In the genomic region with DNA sequence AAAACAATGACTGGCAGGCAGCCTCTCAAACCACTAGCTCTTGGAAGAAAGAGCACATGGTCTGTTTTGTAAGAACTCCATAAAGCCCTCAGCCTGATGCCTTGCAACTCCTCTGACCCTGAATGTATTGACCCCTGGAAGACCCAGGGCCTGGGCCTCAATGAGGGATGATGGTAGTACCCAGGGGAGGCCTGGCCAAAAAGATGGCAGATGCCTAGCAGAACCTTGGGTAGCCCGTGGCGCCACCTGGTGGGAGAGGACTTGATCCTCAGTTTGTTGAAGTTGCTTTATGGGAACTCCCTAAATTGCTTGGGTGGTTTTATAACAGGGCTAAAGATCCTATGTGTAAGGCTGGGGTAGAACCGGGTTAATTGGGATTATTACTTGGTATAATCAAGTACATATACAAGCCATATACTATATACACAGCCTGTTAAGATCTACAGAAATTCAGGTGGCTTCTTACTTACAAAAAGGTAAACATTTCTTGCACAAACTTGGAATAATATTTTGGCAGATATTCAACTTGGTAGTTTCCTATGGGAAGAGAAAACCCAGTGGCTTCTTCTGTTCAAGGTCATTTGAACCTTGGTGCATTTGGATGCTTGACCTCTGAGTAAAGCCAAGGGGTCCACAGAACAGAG, we compare ENCODE assay signal across 8 cellular contexts.
DNase-seq lines count a peak whose midpoint lies in the region; ATAC-seq, FAIRE-seq and TF ChIP-seq lines count a peak whose summit lies in the region.

No MANE protein-coding gene starts in this region.

- H3K36me3 Mint-ChIP-seq in Caco-2 (ENCODE audit: insufficient read depth, unreplicated experiment) (no peaks in the 10 kb centered on the region), H9 (ENCODE audit: insufficient read depth in 1 of 3, low read depth in 3 of 3) (no peaks in the 10 kb centered on the region)
- H3K36me3 Mint-ChIP-seq in activated CD4-positive, alpha-beta memory T cell treated with anti-CD3 and anti-CD28 coated beads for 36 hours, result no peaks in the 10 kb centered on the region

- H3T11ph ChIP-seq in H9 (ENCODE audit: low read length), result no peak overlapping the region

- no peaks in the 10 kb centered on the region for H3K79me2 ChIP-seq in H9 (ENCODE audit: insufficient read depth, low read length)
- no peaks in the 10 kb centered on the region for H3K79me2 ChIP-seq in endothelial cell of umbilical vein (ENCODE audit: control insufficient read depth, insufficient read depth, low read length)
- no peaks in the 10 kb centered on the region for H3K79me2 ChIP-seq in neural cell (replicated peaks; ENCODE audit: insufficient read depth, low read length)

- H3K9ac ChIP-seq in H9 (ENCODE audit: extremely low read depth, insufficient read length, low read length), result no peak overlapping the region
- no peak overlapping the region for H3K9ac ChIP-seq in endothelial cell of umbilical vein (replicated peaks; ENCODE audit: extremely low read depth, insufficient read depth, low read length)
- H3K9ac ChIP-seq in neural cell (ENCODE audit: low read length), result no peak overlapping the region

- H3K36me3 ChIP-seq in Caco-2 (ENCODE audit: control insufficient read depth, insufficient read depth, low read length) (no peaks in the 10 kb centered on the region), endothelial cell of umbilical vein (ENCODE audit: control insufficient read depth in 2 of 2, extremely low read depth in 1 of 2, insufficient read depth in 2 of 2, low read length in 2 of 2) (no peaks in the 10 kb centered on the region), neural cell (ENCODE audit: insufficient read depth, low read length) (no peaks in the 10 kb centered on the region), thoracic aorta (no peaks in the 10 kb centered on the region)

- H2BK120ac ChIP-seq in H9 (ENCODE audit: low read depth, low read length, poor library complexity, severe bottlenecking), result no peak overlapping the region

- no peak overlapping the region for H3K4me3 ChIP-seq in Caco-2 (ENCODE audit: low read depth, low read length)
- no peak overlapping the region for H3K4me3 ChIP-seq in endothelial cell of umbilical vein (replicated peaks in 1 of 3; ENCODE audit: insufficient read depth in 1 of 3, low read depth in 1 of 3, low read length in 3 of 3)
- no peak overlapping the region for H3K4me3 ChIP-seq in neural cell (ENCODE audit: low read length)
- no peak overlapping the region for H3K4me3 ChIP-seq in thoracic aorta

- no peak overlapping the region for H2BK20ac ChIP-seq in H9 (ENCODE audit: low read depth, low read length, poor library complexity, severe bottlenecking)

- H3K27ac Mint-ChIP-seq in Caco-2 (ENCODE audit: unreplicated experiment), result no peak overlapping the region
- no peak overlapping the region for H3K27ac Mint-ChIP-seq in H9
- H3K27ac Mint-ChIP-seq in activated CD4-positive, alpha-beta memory T cell treated with anti-CD3 and anti-CD28 coated beads for 36 hours, result no peak overlapping the region

- no peak overlapping the region for H4K5ac ChIP-seq in H9 (ENCODE audit: insufficient read length, low read depth, low read length)

- no peak overlapping the region for H4K91ac ChIP-seq in H9 (ENCODE audit: insufficient read length, low read depth, low read length)

- H3K27me3 Mint-ChIP-seq in Caco-2 (ENCODE audit: insufficient read depth, unreplicated experiment), result peaks cover 6% of the 10 kb centered on the region
- H3K27me3 Mint-ChIP-seq in H9 (ENCODE audit: low read depth), result no peaks in the 10 kb centered on the region
- peaks cover 2% of the 10 kb centered on the region for H3K27me3 Mint-ChIP-seq in activated CD4-positive, alpha-beta memory T cell treated with anti-CD3 and anti-CD28 coated beads for 36 hours

- H3K4ac ChIP-seq in H9 (ENCODE audit: low read depth, low read length), result no peak overlapping the region

- no peak overlapping the region for H2AK5ac ChIP-seq in H9 (ENCODE audit: insufficient read length, low read length)

- no peak overlapping the region for H2BK12ac ChIP-seq in H9 (ENCODE audit: insufficient read length, low read depth, low read length)

- FAIRE-seq in endothelial cell of umbilical vein (lab: Jason Lieb, UNC), result peak; percentile 74

- DNase-seq in Caco-2 (peak; percentile 62 to 70), H9 (peak; percentile 79), NCI-H460 (ENCODE audit: extremely low read depth, low read depth) (peak; percentile 46), endothelial cell of umbilical vein (ENCODE audit: low read depth, low spot score) (peak; percentile 48), thoracic aorta (ENCODE audit: low spot score) (no peak)
- DNase-seq in activated CD4-positive, alpha-beta memory T cell treated with anti-CD3 and anti-CD28 coated beads for 36 hours, result peak; percentile 88

- H3K23ac ChIP-seq in H9 (ENCODE audit: insufficient read length, low read depth, low read length), result no peak overlapping the region

- no peak for TF ChIP-seq POLR2A in endothelial cell of umbilical vein (IDR thresholded peaks at IDR 0.05; ENCODE audit: low read depth, low read length)

- no TSS peak for BruUV-seq in Caco-2 (replicated peaks; lab: Mats Ljungman, UMichigan)
- BruUV-seq in endothelial cell of umbilical vein (replicated peaks; lab: Mats Ljungman, UMichigan), result no TSS peak

- ATAC-seq in thoracic aorta (ENCODE audit: insufficient number of reproducible peaks, low FRiP score, low read depth) (no peak), HG03571 (IDR thresholded peaks at IDR 0.05; ENCODE audit: unreplicated experiment) (no peak)

- no peaks in the 10 kb centered on the region for H3K9me2 ChIP-seq in neural cell (ENCODE audit: insufficient read depth, low read length)

- H2AFZ ChIP-seq in H9 (ENCODE audit: low read length) (no peak overlapping the region), endothelial cell of umbilical vein (ENCODE audit: low read depth, low read length) (no peak overlapping the region), neural cell (ENCODE audit: low read depth, low read length) (no peak overlapping the region)

- H3K4me1 ChIP-seq in Caco-2, result no peaks in the 10 kb centered on the region
- H3K4me1 ChIP-seq in H9 (ENCODE audit: insufficient read depth, low read length), result no peaks in the 10 kb centered on the region
- no peaks in the 10 kb centered on the region for H3K4me1 ChIP-seq in endothelial cell of umbilical vein (ENCODE audit: control insufficient read depth, extremely low read depth, insufficient read depth, low read length)
- H3K4me1 ChIP-seq in thoracic aorta (ENCODE audit: control insufficient read depth in 1 of 2, low read depth in 2 of 2), result no peaks in the 10 kb centered on the region

- H4K20me1 ChIP-seq in H9 (ENCODE audit: control insufficient read depth, insufficient read depth, insufficient read length), result no peaks in the 10 kb centered on the region
- H4K20me1 ChIP-seq in endothelial cell of umbilical vein (replicated peaks; ENCODE audit: control insufficient read depth, extremely low read depth, insufficient read depth, low read length), result no peaks in the 10 kb centered on the region
- no peaks in the 10 kb centered on the region for H4K20me1 ChIP-seq in neural cell (ENCODE audit: insufficient read depth)

- TF ChIP-seq EP300 in neural cell (conservative IDR thresholded peaks at IDR 0.05; ENCODE audit: poor library complexity, severe bottlenecking), result no peak

- no peak overlapping the region for H3K14ac ChIP-seq in H9 (ENCODE audit: insufficient read depth, low read length)

- dilution Hi-C loops in endothelial cell of umbilical vein (cut with MboI; ENCODE audit: extremely low pct_ligation_motif_present, low sequenced_read_pairs), result no loop called here

- TF ChIP-seq CTCF in Caco-2 (IDR thresholded peaks at IDR 0.05; ENCODE audit: insufficient read depth in 1 of 2, low read depth in 1 of 2, low read length in 1 of 2, severe bottlenecking in 1 of 2, unreplicated experiment in 1 of 2), result peak; percentile 57 to 66
- TF ChIP-seq CTCF in H9 (conservative IDR thresholded peaks at IDR 0.05), result peak; percentile 86
- peak; percentile 64 to 65 for TF ChIP-seq CTCF in endothelial cell of umbilical vein (IDR thresholded peaks at IDR 0.05; ENCODE audit: extremely low read depth in 1 of 2, insufficient read depth in 1 of 2, low read depth in 1 of 2, low read length in 2 of 2)
- TF ChIP-seq CTCF in neural cell (IDR thresholded peaks at IDR 0.05; ENCODE audit: poor library complexity, severe bottlenecking), result peak; percentile 47
- peak; percentile 24 for TF ChIP-seq CTCF in thoracic aorta (IDR thresholded peaks at IDR 0.05)

- no peaks in the 10 kb centered on the region for H3K27me3 ChIP-seq in Caco-2 (replicated peaks; ENCODE audit: control insufficient read depth, insufficient read depth, low read length)
- no peaks in the 10 kb centered on the region for H3K27me3 ChIP-seq in H9 (ENCODE audit: insufficient read depth, low read length)
- H3K27me3 ChIP-seq in endothelial cell of umbilical vein (ENCODE audit: control insufficient read depth in 2 of 2, insufficient read depth in 2 of 2, low read length in 2 of 2), result no peaks in the 10 kb centered on the region
- H3K27me3 ChIP-seq in neural cell (ENCODE audit: insufficient read depth, low read depth, low read length), result no peaks in the 10 kb centered on the region
- no peaks in the 10 kb centered on the region for H3K27me3 ChIP-seq in thoracic aorta (replicated peaks; ENCODE audit: insufficient read depth)

- intact Hi-C loops in Caco-2 (cut with micrococcal nuclease; ENCODE audit: unreplicated experiment), result loop anchor here (1.0 kb wide), 1 partner anchor 282 kb away; no protein-coding TSS in a partner anchor
- intact Hi-C loops in activated CD4-positive, alpha-beta memory T cell treated with anti-CD3 and anti-CD28 coated beads for 36 hours (cut with micrococcal nuclease), result loop anchor here (1.0 to 2.0 kb wide), 2 partner anchors 130 to 282 kb away; no protein-coding TSS in a partner anchor
- intact Hi-C loops in endothelial cell of umbilical vein (cut with micrococcal nuclease), result loop anchor here (1.0 kb wide), 2 partner anchors 129 to 282 kb away; no protein-coding TSS in a partner anchor

- H3K9me3 ChIP-seq in Caco-2 (no peaks in the 10 kb centered on the region), H9 (ENCODE audit: control insufficient read depth, low read depth, low read length) (no peaks in the 10 kb centered on the region), endothelial cell of umbilical vein (replicated peaks; ENCODE audit: control insufficient read depth, insufficient read depth, low read length) (no peaks in the 10 kb centered on the region), neural cell (ENCODE audit: low read length) (no peaks in the 10 kb centered on the region), thoracic aorta (no peaks in the 10 kb centered on the region)

- H2BK5ac ChIP-seq in H9 (ENCODE audit: insufficient read length, low read length), result no peak overlapping the region

- no peak for TF ChIP-seq RAD21 in neural cell (conservative IDR thresholded peaks at IDR 0.05)

- POLR2A ChIA-PET in Caco-2 (lab: Charles Lee) (no interaction called here), endothelial cell of umbilical vein (lab: Charles Lee) (no interaction called here)
- POLR2A ChIA-PET in activated CD4-positive, alpha-beta memory T cell treated with anti-CD3 and anti-CD28 coated beads for 36 hours (lab: Charles Lee), result no interaction called here

- no peak overlapping the region for H3K4me3 Mint-ChIP-seq in Caco-2 (ENCODE audit: unreplicated experiment)
- H3K4me3 Mint-ChIP-seq in H9, result no peak overlapping the region
- no peak overlapping the region for H3K4me3 Mint-ChIP-seq in activated CD4-positive, alpha-beta memory T cell treated with anti-CD3 and anti-CD28 coated beads for 36 hours

- no peaks in the 10 kb centered on the region for H3K23me2 ChIP-seq in H9 (ENCODE audit: insufficient read length, low read depth, low read length, poor library complexity, severe bottlenecking)

- H2BK15ac ChIP-seq in H9 (ENCODE audit: low read depth, low read length), result no peak overlapping the region

- CTCF ChIA-PET in Caco-2 (lab: Charles Lee) (interaction anchor here (1.0 kb wide), 1 partner anchor 20 kb away, joined by 3 read pairs; no protein-coding TSS in a partner anchor), endothelial cell of umbilical vein (lab: Charles Lee) (interaction anchor here (0.6 to 3.8 kb wide), 11 partner anchors 8 to 292 kb away, joined by 3 to 84 read pairs (median 4); partner anchors contain the start of gene CACUL1)
- CTCF ChIA-PET in activated CD4-positive, alpha-beta memory T cell treated with anti-CD3 and anti-CD28 coated beads for 36 hours (lab: Charles Lee), result interaction anchor here (0.6 to 2.8 kb wide), 13 partner anchors 8 to 286 kb away, joined by 3 to 12 read pairs (median 4); no protein-coding TSS in a partner anchor

- no peak overlapping the region for H3K56ac ChIP-seq in H9 (ENCODE audit: insufficient read length, low read depth, low read length)

- H4K8ac ChIP-seq in H9 (replicated peaks; ENCODE audit: insufficient read length, low read depth, low read length), result no peak overlapping the region

- H3K79me1 ChIP-seq in H9 (ENCODE audit: insufficient read depth, low read depth, low read length, poor library complexity, severe bottlenecking), result no peaks in the 10 kb centered on the region

- H3K4me2 ChIP-seq in H9 (ENCODE audit: insufficient read depth, insufficient read length, low read length) (no peak overlapping the region), endothelial cell of umbilical vein (ENCODE audit: insufficient read depth, low read length) (no peak overlapping the region), neural cell (ENCODE audit: low read length) (no peak overlapping the region)

- H3K9me3 Mint-ChIP-seq in Caco-2 (ENCODE audit: unreplicated experiment), result no peaks in the 10 kb centered on the region
- no peaks in the 10 kb centered on the region; a peak in 1 of 5 replicates for H3K9me3 Mint-ChIP-seq in H9
- no peaks in the 10 kb centered on the region for H3K9me3 Mint-ChIP-seq in activated CD4-positive, alpha-beta memory T cell treated with anti-CD3 and anti-CD28 coated beads for 36 hours

- H3K27ac ChIP-seq in H9 (ENCODE audit: insufficient read length, low read depth, low read length), result no peak overlapping the region
- H3K27ac ChIP-seq in endothelial cell of umbilical vein (ENCODE audit: insufficient read depth, low read depth, low read length), result no peak overlapping the region
- H3K27ac ChIP-seq in neural cell (ENCODE audit: low read length), result no peak overlapping the region
- H3K27ac ChIP-seq in thoracic aorta, result no peak overlapping the region

- no peaks in the 10 kb centered on the region for H3K9me1 ChIP-seq in endothelial cell of umbilical vein (replicated peaks; ENCODE audit: control insufficient read depth, extremely low read depth, insufficient read depth, low read length)

- no peaks in the 10 kb centered on the region for H3F3A ChIP-seq in neural cell (ENCODE audit: insufficient read depth, low read length, poor library complexity, severe bottlenecking)

- H3K18ac ChIP-seq in H9 (ENCODE audit: insufficient read length, low read depth, low read length), result no peak overlapping the region

- no peaks in the 10 kb centered on the region for H3K4me1 Mint-ChIP-seq in Caco-2 (ENCODE audit: low read depth, unreplicated experiment)
- H3K4me1 Mint-ChIP-seq in H9, result peaks cover 9 to 10% of the 10 kb centered on the region in 2 experiments
- H3K4me1 Mint-ChIP-seq in activated CD4-positive, alpha-beta memory T cell treated with anti-CD3 and anti-CD28 coated beads for 36 hours (ENCODE audit: low read depth), result no peaks in the 10 kb centered on the region

- WGBS in H9 (ENCODE audit: extremely low coverage, insufficient read length, low lambda C conversion rate), result no CpG with 5 or more reads among the region's 3 CpGs

Comparison
In these comparisons a context has a peak if more than half of its experiments do, and no peak if none do; other contexts are left out.
1. CTCF ChIP-seq: peak in every context shown above with its lines; median percentile 86 in H9; 64 in endothelial cell of umbilical vein; 62 in Caco-2; 47 in neural cell; 24 in thoracic aorta.